27 cellular contexts compared by ENCODE assay signal in genomic region chr5:68080282-68081050, GRCh38.
"Had no signal": no experiment of that assay in that cellular context is flagged by ENCODE, and none has a peak within 500 bp of the region (broad histone marks: within the 10 kb centered on the region; RNA-seq: fewer than 3 reads in every experiment).

No MANE protein-coding gene starts in this region.

- DNase-seq: islet precursor cell; left ventricle myocardium superior; lower lobe of right lung; mammary epithelial cell; mesenchymal stem cell; naive thymus-derived CD8-positive, alpha-beta T cell; nephron progenitor cell; occipital lobe; psoas muscle; stimulated activated CD4-positive, alpha-beta T cell treated with anti-CD3 and anti-CD28 coated beads, Interleukin-12 subunit alpha, Interleukin-12 subunit beta, amount 100 ng/mL, for 4 hours; stimulated activated CD4-positive, alpha-beta T cell treated with anti-CD3 and anti-CD28 coated beads, Interleukin-15, amount 100 ng/mL, for 24 hours; stimulated activated CD4-positive, alpha-beta T cell treated with anti-CD3 and anti-CD28 coated beads, Interleukin-2, amount 100 ng/mL, for 24 hours; stimulated activated CD4-positive, alpha-beta T cell treated with anti-CD3 and anti-CD28 coated beads, Interleukin-4, amount 100 ng/mL, for 1 hour; stimulated activated naive B cell treated with anti-CD40 and anti-IgM and Interleukin-4, amounts not matched to agents 10 μg/mL and 1 μg/mL and 100 μg/mL, for 72 hours; stimulated activated naive CD8-positive, alpha-beta T cell treated with anti-CD3 and anti-CD28 coated beads, Interleukin-15, Interleukin-2, amounts not matched to agents 100 U/mL and 50 U/mL, for 24 hours; stomach; testis; thyroid gland; transverse colon; upper lobe of left lung had no signal

- H3K4me3 ChIP-seq: hepatocyte, lower lobe of right lung, neural progenitor cell, psoas muscle, right atrium auricular region, skin epidermis, stomach, testis, thyroid gland, transverse colon, upper lobe of left lung, vagina had no signal

- H3K4me1 ChIP-seq: lower lobe of right lung, parathyroid adenoma, psoas muscle, right atrium auricular region, stomach, testis, thyroid gland, transverse colon, upper lobe of left lung, vagina had no signal

- ATAC-seq: left ventricle myocardium superior; lower lobe of right lung; naive thymus-derived CD8-positive, alpha-beta T cell; psoas muscle; stimulated activated naive B cell treated with anti-CD40 and anti-IgM and Interleukin-4, amounts not matched to agents 10 μg/mL and 1 μg/mL and 100 μg/mL, for 72 hours; stimulated activated naive CD8-positive, alpha-beta T cell treated with anti-CD3 and anti-CD28 coated beads, Interleukin-15, Interleukin-2, amounts not matched to agents 100 U/mL and 50 U/mL, for 24 hours had no signal

- H3K27me3 ChIP-seq: hepatocyte, neural progenitor cell, neutrophil, right atrium auricular region, stomach, testis, thyroid gland, transverse colon, upper lobe of left lung, vagina had no signal

- H3K27ac ChIP-seq: hepatocyte, lower lobe of right lung, neural progenitor cell, neutrophil, parathyroid adenoma, psoas muscle, right atrium auricular region, skin epidermis, stomach, testis, thyroid gland, transverse colon, upper lobe of left lung, vagina had no signal

- H3K36me3 ChIP-seq: lower lobe of right lung, neural progenitor cell, neutrophil, right atrium auricular region, stomach, thyroid gland, transverse colon, upper lobe of left lung, vagina had no signal

- H3K9me3 ChIP-seq: lower lobe of right lung, neutrophil, psoas muscle, right atrium auricular region, stomach, testis, thyroid gland, transverse colon, upper lobe of left lung, vagina had no signal
